ENCODE assay signal across 1 cellular context in genomic region chr12:89710873-89711179, GRCh38.
TF ChIP-seq lines count a peak whose summit lies in the region.

No MANE protein-coding gene starts in this region.

TF ChIP-seq in HepG2, 621 proteins besides CTCF, POLR2A, EP300 and RAD21 (continued from another document):
- TF ChIP-seq TERF1 (CRISPR knock-in tag; IDR thresholded peaks at IDR 0.05) = no peak
- no peak for TF ChIP-seq ZNF383 (CRISPR knock-in tag; IDR thresholded peaks at IDR 0.05; ENCODE audit: borderline replicate concordance)
- TF ChIP-seq ZNF761 (CRISPR knock-in tag; conservative IDR thresholded peaks at IDR 0.05) = no peak
- no peak for TF ChIP-seq ZFP90 (CRISPR knock-in tag; IDR thresholded peaks at IDR 0.05; ENCODE audit: borderline replicate concordance)
- TF ChIP-seq RBM22 (optimal IDR thresholded peaks at IDR 0.05; ENCODE audit: low read length) = no peak
- no peak for TF ChIP-seq PRDM10 (CRISPR knock-in tag; IDR thresholded peaks at IDR 0.05; ENCODE audit: low read depth)
- no peak for TF ChIP-seq SMARCC2 (IDR thresholded peaks at IDR 0.05)
- no peak for TF ChIP-seq PAX8 (CRISPR knock-in tag; IDR thresholded peaks at IDR 0.05; ENCODE audit: borderline replicate concordance)
- TF ChIP-seq DMAP1 (CRISPR knock-in tag; IDR thresholded peaks at IDR 0.05) = no peak
